In genomic region chr12:130011611-130012385, GRCh38 we compare ENCODE assay signal across 34 cellular contexts.
"Had no signal": no experiment of that assay in that cellular context is flagged by ENCODE, and none has a peak within 500 bp of the region (broad histone marks: within the 10 kb centered on the region; RNA-seq: fewer than 3 reads in every experiment).

No MANE protein-coding gene starts in this region.

- H3K36me3 ChIP-seq: ascending aorta, breast epithelium, cardiac muscle cell had no signal

- FAIRE-seq: endometrium, endothelial cell of umbilical vein, frontal cortex had no signal

- H3K27me3 Mint-ChIP-seq: activated CD4-positive, alpha-beta T cell treated with anti-CD3 and anti-CD28 coated beads, Interleukin-2, amount 10 ng/mL, durations not matched to agents 24 days and 14 days; activated CD8-positive, alpha-beta memory T cell treated with anti-CD3 and anti-CD28 coated beads, Interleukin-2, amount 10 ng/mL, durations not matched to agents 7 days and 5 days; activated naive CD4-positive, alpha-beta T cell treated with anti-CD3 and anti-CD28 coated beads, Interleukin-2, amount 10 ng/mL, durations not matched to agents 7 days and 5 days; activated naive CD8-positive, alpha-beta T cell treated with anti-CD3 and anti-CD28 coated beads, Interleukin-2, amount 10 ng/mL, durations not matched to agents 7 days and 5 days; central memory CD8-positive, alpha-beta T cell had no signal

- H3K4me1 Mint-ChIP-seq: activated CD4-positive, alpha-beta T cell treated with anti-CD3 and anti-CD28 coated beads for 36 hours; activated CD4-positive, alpha-beta T cell treated with anti-CD3 and anti-CD28 coated beads, Interleukin-2, amount 10 ng/mL, durations not matched to agents 24 days and 14 days; activated CD8-positive, alpha-beta memory T cell treated with anti-CD3 and anti-CD28 coated beads, Interleukin-2, amount 10 ng/mL, durations not matched to agents 7 days and 5 days; activated naive CD4-positive, alpha-beta T cell treated with anti-CD3 and anti-CD28 coated beads, Interleukin-2, amount 10 ng/mL, durations not matched to agents 7 days and 5 days; activated naive CD8-positive, alpha-beta T cell treated with anti-CD3 and anti-CD28 coated beads, Interleukin-2, amount 10 ng/mL, durations not matched to agents 7 days and 5 days; central memory CD8-positive, alpha-beta T cell; T-helper 17 cell had no signal

- H3K9me3 Mint-ChIP-seq: activated CD4-positive, alpha-beta memory T cell treated with anti-CD3 and anti-CD28 coated beads for 36 hours; activated CD4-positive, alpha-beta T cell treated with anti-CD3 and anti-CD28 coated beads, Interleukin-2, amount 10 ng/mL, durations not matched to agents 24 days and 14 days; activated naive CD4-positive, alpha-beta T cell treated with anti-CD3 and anti-CD28 coated beads, Interleukin-2, amount 10 ng/mL, durations not matched to agents 7 days and 5 days; activated naive CD4-positive, alpha-beta T cell treated with anti-CD3 and anti-CD28 coated beads, Interleukin-2, amount 50 U/mL, for 72 hours; activated naive CD8-positive, alpha-beta T cell treated with anti-CD3 and anti-CD28 coated beads, Interleukin-2, amount 10 ng/mL, durations not matched to agents 7 days and 5 days; activated T-helper 1 cell treated with anti-CD3 and anti-CD28 coated beads, Interleukin-12 subunit alpha, Interleukin-12 subunit beta, Interleukin-2, Interleukin-4 antibody, amounts not matched to agents 30 ng/mL and 10 ng/mL and 1 ng/mL, durations not matched to agents 14 hours and 24 hours and 36 hours; activated T-helper 2 cell treated with anti-CD3 and anti-CD28 coated beads, Interferon-gamma antibody, Interleukin-2, Interleukin-4, amounts not matched to agents 10 μg/mL and 5 μg/mL and 100 μg/mL, durations not matched to agents 14 hours and 24 hours and 36 hours; central memory CD8-positive, alpha-beta T cell; effector memory CD8-positive, alpha-beta T cell had no signal

- H3K9me3 ChIP-seq: ascending aorta, breast epithelium had no signal

- H3K36me3 Mint-ChIP-seq: activated CD4-positive, alpha-beta memory T cell treated with anti-CD3 and anti-CD28 coated beads for 36 hours; activated CD8-positive, alpha-beta memory T cell treated with anti-CD3 and anti-CD28 coated beads, Interleukin-2, amount 10 ng/mL, durations not matched to agents 7 days and 5 days; activated naive CD4-positive, alpha-beta T cell treated with anti-CD3 and anti-CD28 coated beads, Interleukin-2, amount 10 ng/mL, durations not matched to agents 7 days and 5 days; activated naive CD4-positive, alpha-beta T cell treated with anti-CD3 and anti-CD28 coated beads, Interleukin-2, amount 50 U/mL, for 72 hours; activated naive CD8-positive, alpha-beta T cell treated with anti-CD3 and anti-CD28 coated beads, Interleukin-2, amount 10 ng/mL, durations not matched to agents 7 days and 5 days; brain had no signal

- ATAC-seq: activated CD4-positive, alpha-beta T cell treated with anti-CD3 and anti-CD28 coated beads for 36 hours; activated CD8-positive, alpha-beta memory T cell treated with anti-CD3 and anti-CD28 coated beads, Interleukin-2, amount 10 ng/mL, durations not matched to agents 7 days and 5 days; activated CD8-positive, alpha-beta T cell treated with anti-CD3 and anti-CD28 coated beads, Interleukin-2, amount 10 ng/mL, durations not matched to agents 7 days and 5 days; activated naive CD4-positive, alpha-beta T cell treated with anti-CD3 and anti-CD28 coated beads, Interleukin-2, amount 50 U/mL, for 72 hours; effector memory CD8-positive, alpha-beta T cell; T-helper 17 cell had no signal

- H3K4me3 Mint-ChIP-seq: activated CD4-positive, alpha-beta memory T cell treated with anti-CD3 and anti-CD28 coated beads for 36 hours; activated CD4-positive, alpha-beta T cell treated with anti-CD3 and anti-CD28 coated beads for 36 hours; activated CD4-positive, alpha-beta T cell treated with anti-CD3 and anti-CD28 coated beads, Interleukin-2, amount 10 ng/mL, durations not matched to agents 24 days and 14 days; activated CD8-positive, alpha-beta memory T cell treated with anti-CD3 and anti-CD28 coated beads, Interleukin-2, amount 10 ng/mL, durations not matched to agents 7 days and 5 days; activated CD8-positive, alpha-beta T cell treated with anti-CD3 and anti-CD28 coated beads, Interleukin-2, amount 10 ng/mL, durations not matched to agents 7 days and 5 days; activated naive CD4-positive, alpha-beta T cell treated with anti-CD3 and anti-CD28 coated beads, Interleukin-2, amount 10 ng/mL, durations not matched to agents 7 days and 5 days; activated naive CD8-positive, alpha-beta T cell treated with anti-CD3 and anti-CD28 coated beads, Interleukin-2, amount 10 ng/mL, durations not matched to agents 7 days and 5 days; activated T-helper 1 cell treated with anti-CD3 and anti-CD28 coated beads, Interleukin-12 subunit alpha, Interleukin-12 subunit beta, Interleukin-2, Interleukin-4 antibody, amounts not matched to agents 30 ng/mL and 10 ng/mL and 1 ng/mL, durations not matched to agents 14 hours and 24 hours and 36 hours; brain; central memory CD8-positive, alpha-beta T cell; effector memory CD8-positive, alpha-beta T cell; T-helper 17 cell had no signal

- H3K4me1 ChIP-seq: ascending aorta, breast epithelium had no signal

- H3K27ac Mint-ChIP-seq: activated CD4-positive, alpha-beta memory T cell treated with anti-CD3 and anti-CD28 coated beads for 36 hours; activated CD4-positive, alpha-beta T cell treated with anti-CD3 and anti-CD28 coated beads for 36 hours; activated CD4-positive, alpha-beta T cell treated with anti-CD3 and anti-CD28 coated beads, Interleukin-2, amount 10 ng/mL, durations not matched to agents 24 days and 14 days; activated CD8-positive, alpha-beta memory T cell treated with anti-CD3 and anti-CD28 coated beads, Interleukin-2, amount 10 ng/mL, durations not matched to agents 7 days and 5 days; activated CD8-positive, alpha-beta T cell treated with anti-CD3 and anti-CD28 coated beads, Interleukin-2, amount 10 ng/mL, durations not matched to agents 7 days and 5 days; activated naive CD4-positive, alpha-beta T cell treated with anti-CD3 and anti-CD28 coated beads, Interleukin-2, amount 10 ng/mL, durations not matched to agents 7 days and 5 days; activated naive CD4-positive, alpha-beta T cell treated with anti-CD3 and anti-CD28 coated beads, Interleukin-2, amount 50 U/mL, for 72 hours; activated naive CD8-positive, alpha-beta T cell treated with anti-CD3 and anti-CD28 coated beads, Interleukin-2, amount 10 ng/mL, durations not matched to agents 7 days and 5 days; activated T-helper 1 cell treated with anti-CD3 and anti-CD28 coated beads, Interleukin-12 subunit alpha, Interleukin-12 subunit beta, Interleukin-2, Interleukin-4 antibody, amounts not matched to agents 30 ng/mL and 10 ng/mL and 1 ng/mL, durations not matched to agents 14 hours and 24 hours and 36 hours; activated T-helper 2 cell treated with anti-CD3 and anti-CD28 coated beads, Interferon-gamma antibody, Interleukin-2, Interleukin-4, amounts not matched to agents 10 μg/mL and 5 μg/mL and 100 μg/mL, durations not matched to agents 14 hours and 24 hours and 36 hours; brain; effector memory CD8-positive, alpha-beta T cell; T-helper 17 cell had no signal

- H3K4me3 ChIP-seq: ascending aorta, breast epithelium, cardiac muscle cell had no signal

- H3K27me3 ChIP-seq: ascending aorta had no signal

- DNase-seq: activated CD4-positive, alpha-beta memory T cell treated with anti-CD3 and anti-CD28 coated beads for 36 hours; activated CD4-positive, alpha-beta T cell treated with anti-CD3 and anti-CD28 coated beads for 36 hours; activated CD4-positive, alpha-beta T cell treated with anti-CD3 and anti-CD28 coated beads, Interleukin-2, amount 10 ng/mL, durations not matched to agents 24 days and 14 days; activated CD4-positive, CD25-positive, alpha-beta regulatory T cell; activated CD4-positive, CD25-positive, alpha-beta regulatory T cell treated with anti-CD3 and anti-CD28 coated beads, Interleukin-2, amount 50 U/mL, for 72 hours; activated CD8-positive, alpha-beta memory T cell treated with anti-CD3 and anti-CD28 coated beads, Interleukin-2, amount 10 ng/mL, durations not matched to agents 7 days and 5 days; activated CD8-positive, alpha-beta memory T cell treated with anti-CD3 and anti-CD28 coated beads, Interleukin-2, amount 50 U/mL, for 4 hours; activated CD8-positive, alpha-beta T cell treated with anti-CD3 and anti-CD28 coated beads, Interleukin-2, amount 10 ng/mL, durations not matched to agents 7 days and 5 days; activated gamma-delta T cell; activated naive CD4-positive, alpha-beta T cell; activated naive CD4-positive, alpha-beta T cell treated with anti-CD3 and anti-CD28 coated beads, Interleukin-2, amount 10 ng/mL, durations not matched to agents 7 days and 5 days; activated naive CD8-positive, alpha-beta T cell treated with anti-CD3 and anti-CD28 coated beads, Interleukin-2, amount 10 ng/mL, durations not matched to agents 7 days and 5 days; activated T-cell treated with anti-CD3 and anti-CD28 coated beads, Interleukin-2, amount 50 U/mL, for 1 hour; activated T-cell treated with anti-CD3 and anti-CD28 coated beads, Interleukin-2, amount 50 U/mL, for 48 hours; cortex of kidney; dermis blood vessel endothelial cell; effector CD4-positive, alpha-beta T cell; effector memory CD8-positive, alpha-beta T cell; foreskin fibroblast; head of caudate nucleus; hypothalamus; T-helper 17 cell had no signal

- H3K27ac ChIP-seq: ascending aorta, breast epithelium, cardiac muscle cell, epithelial cell of prostate had no signal
